In genomic region chr1:1777950-1778826, GRCh38 we compare ENCODE assay signal across 1 cellular context.
TF ChIP-seq lines count a peak whose summit lies in the region.

Gene NADK (minus strand): TSS chr1:1778470. CDS start chr1:1765406, 13,064 bp downstream.

TF ChIP-seq in HepG2, 621 proteins besides CTCF, POLR2A, EP300 and RAD21 (continued from another document and continues in another):
- TF ChIP-seq ZNF430 (CRISPR knock-in tag; IDR thresholded peaks at IDR 0.05) (0 out of 2 replicates have a peak, but pooled peaks have one; percentile 26), NR2F2 (IDR thresholded peaks at IDR 0.05; ENCODE audit: borderline replicate concordance, low read depth) (no peak), ZNF34 (CRISPR knock-in tag; IDR thresholded peaks at IDR 0.05; ENCODE audit: borderline replicate concordance) (peak; percentile 45; the same call in 1 of the 2 replicates), ZNF782 (CRISPR knock-in tag; IDR thresholded peaks at IDR 0.05; ENCODE audit: borderline replicate concordance) (0 out of 2 replicates have a peak, but pooled peaks have one; percentile 35), ZSCAN25 (CRISPR knock-in tag; IDR thresholded peaks at IDR 0.05) (peak; percentile 13; the same call in 1 of the 2 replicates), RFXAP (CRISPR knock-in tag; IDR thresholded peaks at IDR 0.05; ENCODE audit: borderline replicate concordance) (no peak), NONO (IDR thresholded peaks at IDR 0.05) (no peak), NONO (CRISPR knock-in tag; conservative IDR thresholded peaks at IDR 0.05) (0 out of 2 replicates have a peak, but pooled peaks have one; percentile 9), MXD4 (CRISPR knock-in tag; IDR thresholded peaks at IDR 0.05) (no peak), ZNF24 (IDR thresholded peaks at IDR 0.05) (no peak), ZFP36 (IDR thresholded peaks at IDR 0.05; ENCODE audit: borderline replicate concordance, low read depth, low read length, partially characterized antibody) (no peak), ZSCAN5A (CRISPR knock-in tag; IDR thresholded peaks at IDR 0.05; ENCODE audit: borderline replicate concordance) (no peak), YY1 (IDR thresholded peaks at IDR 0.05; ENCODE audit: insufficient read depth, insufficient replicate concordance, low read depth, low read length) (peak; percentile 78), HMG20B (CRISPR knock-in tag; conservative IDR thresholded peaks at IDR 0.05) (no peak), CSRNP2 (CRISPR knock-in tag; conservative IDR thresholded peaks at IDR 0.05; ENCODE audit: low read depth) (peak; percentile 24; the same call in 1 of the 2 replicates), ZBTB8A (CRISPR knock-in tag; IDR thresholded peaks at IDR 0.05; ENCODE audit: borderline replicate concordance, low read depth) (peak; percentile 30; the same call in 1 of the 2 replicates), IKZF1 (IDR thresholded peaks at IDR 0.05) (no peak), ZNF670 (CRISPR knock-in tag; IDR thresholded peaks at IDR 0.05; ENCODE audit: borderline replicate concordance) (peak; percentile 6; the same call in 1 of the 2 replicates), SYNCRIP (IDR thresholded peaks at IDR 0.05; ENCODE audit: insufficient read depth, low read depth, low read length) (no peak), KLF12 (CRISPR knock-in tag; IDR thresholded peaks at IDR 0.05; ENCODE audit: borderline replicate concordance) (no peak; the same call in 1 of the 2 replicates), PHF20 (CRISPR knock-in tag; IDR thresholded peaks at IDR 0.05) (no peak; the same call in 1 of the 2 replicates), TCF7 (IDR thresholded peaks at IDR 0.05; ENCODE audit: low read depth) (no peak), ZSCAN31 (CRISPR knock-in tag; IDR thresholded peaks at IDR 0.05; ENCODE audit: low read depth) (peak; percentile 89), MED13 (CRISPR knock-in tag; IDR thresholded peaks at IDR 0.05) (0 out of 2 replicates have a peak, but pooled peaks have one; percentile 1), ESRRA (CRISPR knock-in tag; IDR thresholded peaks at IDR 0.05; ENCODE audit: low read depth) (no peak), POGZ (CRISPR knock-in tag; IDR thresholded peaks at IDR 0.05) (no peak), MXI1 (IDR thresholded peaks at IDR 0.05; ENCODE audit: borderline replicate concordance, low read depth, low read length) (peak; percentile 32; the same call in 1 of the 3 replicates), BCL6 (CRISPR knock-in tag; IDR thresholded peaks at IDR 0.05) (no peak), ZNF335 (CRISPR knock-in tag; IDR thresholded peaks at IDR 0.05) (no peak), GZF1 (CRISPR knock-in tag; IDR thresholded peaks at IDR 0.05) (0 out of 2 replicates have a peak, but pooled peaks have one; percentile 33), ZNF264 (CRISPR knock-in tag; IDR thresholded peaks at IDR 0.05) (no peak), SNRNP70 (IDR thresholded peaks at IDR 0.05; ENCODE audit: low read depth, low read length) (no peak), HES4 (CRISPR knock-in tag; IDR thresholded peaks at IDR 0.05; ENCODE audit: borderline replicate concordance) (no peak), FIP1L1 (IDR thresholded peaks at IDR 0.05; ENCODE audit: borderline replicate concordance, insufficient read depth, low read depth, low read length) (no peak), ZBTB46 (CRISPR knock-in tag; IDR thresholded peaks at IDR 0.05; ENCODE audit: borderline replicate concordance) (no peak), MIER3 (CRISPR knock-in tag; IDR thresholded peaks at IDR 0.05; ENCODE audit: borderline replicate concordance) (no peak), ETV5 (CRISPR knock-in tag; IDR thresholded peaks at IDR 0.05; ENCODE audit: borderline replicate concordance) (0 out of 2 replicates have a peak, but pooled peaks have one; percentile 19), ZNF484 (CRISPR knock-in tag; IDR thresholded peaks at IDR 0.05; ENCODE audit: borderline replicate concordance, low read depth) (0 out of 2 replicates have a peak, but pooled peaks have one; percentile 62), ZNF251 (CRISPR knock-in tag; IDR thresholded peaks at IDR 0.05) (peak; percentile 69; the same call in 1 of the 2 replicates)
- TF ChIP-seq, protein P1, sequence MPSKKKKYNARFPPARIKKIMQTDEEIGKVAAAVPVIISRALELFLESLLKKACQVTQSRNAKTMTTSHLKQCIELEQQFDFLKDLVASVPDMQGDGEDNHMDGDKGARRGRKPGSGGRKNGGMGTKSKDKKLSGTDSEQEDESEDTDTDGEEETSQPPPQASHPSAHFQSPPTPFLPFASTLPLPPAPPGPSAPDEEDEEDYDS (CRISPR knock-in tag; IDR thresholded peaks at IDR 0.05): 0 out of 2 replicates have a peak, but pooled peaks have one; percentile 13
- TF ChIP-seq, protein P2, sequence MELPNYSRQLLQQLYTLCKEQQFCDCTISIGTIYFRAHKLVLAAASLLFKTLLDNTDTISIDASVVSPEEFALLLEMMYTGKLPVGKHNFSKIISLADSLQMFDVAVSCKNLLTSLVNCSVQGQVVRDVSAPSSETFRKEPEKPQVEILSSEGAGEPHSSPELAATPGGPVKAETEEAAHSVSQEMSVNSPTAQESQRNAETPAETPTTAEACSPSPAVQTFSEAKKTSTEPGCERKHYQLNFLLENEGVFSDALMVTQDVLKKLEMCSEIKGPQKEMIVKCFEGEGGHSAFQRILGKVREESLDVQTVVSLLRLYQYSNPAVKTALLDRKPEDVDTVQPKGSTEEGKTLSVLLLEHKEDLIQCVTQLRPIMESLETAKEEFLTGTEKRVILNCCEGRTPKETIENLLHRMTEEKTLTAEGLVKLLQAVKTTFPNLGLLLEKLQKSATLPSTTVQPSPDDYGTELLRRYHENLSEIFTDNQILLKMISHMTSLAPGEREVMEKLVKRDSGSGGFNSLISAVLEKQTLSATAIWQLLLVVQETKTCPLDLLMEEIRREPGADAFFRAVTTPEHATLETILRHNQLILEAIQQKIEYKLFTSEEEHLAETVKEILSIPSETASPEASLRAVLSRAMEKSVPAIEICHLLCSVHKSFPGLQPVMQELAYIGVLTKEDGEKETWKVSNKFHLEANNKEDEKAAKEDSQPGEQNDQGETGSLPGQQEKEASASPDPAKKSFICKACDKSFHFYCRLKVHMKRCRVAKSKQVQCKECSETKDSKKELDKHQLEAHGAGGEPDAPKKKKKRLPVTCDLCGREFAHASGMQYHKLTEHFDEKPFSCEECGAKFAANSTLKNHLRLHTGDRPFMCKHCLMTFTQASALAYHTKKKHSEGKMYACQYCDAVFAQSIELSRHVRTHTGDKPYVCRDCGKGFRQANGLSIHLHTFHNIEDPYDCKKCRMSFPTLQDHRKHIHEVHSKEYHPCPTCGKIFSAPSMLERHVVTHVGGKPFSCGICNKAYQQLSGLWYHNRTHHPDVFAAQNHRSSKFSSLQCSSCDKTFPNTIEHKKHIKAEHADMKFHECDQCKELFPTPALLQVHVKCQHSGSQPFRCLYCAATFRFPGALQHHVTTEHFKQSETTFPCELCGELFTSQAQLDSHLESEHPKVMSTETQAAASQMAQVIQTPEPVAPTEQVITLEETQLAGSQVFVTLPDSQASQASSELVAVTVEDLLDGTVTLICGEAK (IDR thresholded peaks at IDR 0.05): no peak
- TF ChIP-seq, protein P2 (CRISPR knock-in tag; IDR thresholded peaks at IDR 0.05): 0 out of 2 replicates have a peak, but pooled peaks have one; percentile 31
- TF ChIP-seq, protein P3, sequence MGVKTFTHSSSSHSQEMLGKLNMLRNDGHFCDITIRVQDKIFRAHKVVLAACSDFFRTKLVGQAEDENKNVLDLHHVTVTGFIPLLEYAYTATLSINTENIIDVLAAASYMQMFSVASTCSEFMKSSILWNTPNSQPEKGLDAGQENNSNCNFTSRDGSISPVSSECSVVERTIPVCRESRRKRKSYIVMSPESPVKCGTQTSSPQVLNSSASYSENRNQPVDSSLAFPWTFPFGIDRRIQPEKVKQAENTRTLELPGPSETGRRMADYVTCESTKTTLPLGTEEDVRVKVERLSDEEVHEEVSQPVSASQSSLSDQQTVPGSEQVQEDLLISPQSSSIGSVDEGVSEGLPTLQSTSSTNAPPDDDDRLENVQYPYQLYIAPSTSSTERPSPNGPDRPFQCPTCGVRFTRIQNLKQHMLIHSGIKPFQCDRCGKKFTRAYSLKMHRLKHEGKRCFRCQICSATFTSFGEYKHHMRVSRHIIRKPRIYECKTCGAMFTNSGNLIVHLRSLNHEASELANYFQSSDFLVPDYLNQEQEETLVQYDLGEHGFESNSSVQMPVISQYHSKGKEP (CRISPR knock-in tag; IDR thresholded peaks at IDR 0.05): no peak
- TF ChIP-seq, protein P4, sequence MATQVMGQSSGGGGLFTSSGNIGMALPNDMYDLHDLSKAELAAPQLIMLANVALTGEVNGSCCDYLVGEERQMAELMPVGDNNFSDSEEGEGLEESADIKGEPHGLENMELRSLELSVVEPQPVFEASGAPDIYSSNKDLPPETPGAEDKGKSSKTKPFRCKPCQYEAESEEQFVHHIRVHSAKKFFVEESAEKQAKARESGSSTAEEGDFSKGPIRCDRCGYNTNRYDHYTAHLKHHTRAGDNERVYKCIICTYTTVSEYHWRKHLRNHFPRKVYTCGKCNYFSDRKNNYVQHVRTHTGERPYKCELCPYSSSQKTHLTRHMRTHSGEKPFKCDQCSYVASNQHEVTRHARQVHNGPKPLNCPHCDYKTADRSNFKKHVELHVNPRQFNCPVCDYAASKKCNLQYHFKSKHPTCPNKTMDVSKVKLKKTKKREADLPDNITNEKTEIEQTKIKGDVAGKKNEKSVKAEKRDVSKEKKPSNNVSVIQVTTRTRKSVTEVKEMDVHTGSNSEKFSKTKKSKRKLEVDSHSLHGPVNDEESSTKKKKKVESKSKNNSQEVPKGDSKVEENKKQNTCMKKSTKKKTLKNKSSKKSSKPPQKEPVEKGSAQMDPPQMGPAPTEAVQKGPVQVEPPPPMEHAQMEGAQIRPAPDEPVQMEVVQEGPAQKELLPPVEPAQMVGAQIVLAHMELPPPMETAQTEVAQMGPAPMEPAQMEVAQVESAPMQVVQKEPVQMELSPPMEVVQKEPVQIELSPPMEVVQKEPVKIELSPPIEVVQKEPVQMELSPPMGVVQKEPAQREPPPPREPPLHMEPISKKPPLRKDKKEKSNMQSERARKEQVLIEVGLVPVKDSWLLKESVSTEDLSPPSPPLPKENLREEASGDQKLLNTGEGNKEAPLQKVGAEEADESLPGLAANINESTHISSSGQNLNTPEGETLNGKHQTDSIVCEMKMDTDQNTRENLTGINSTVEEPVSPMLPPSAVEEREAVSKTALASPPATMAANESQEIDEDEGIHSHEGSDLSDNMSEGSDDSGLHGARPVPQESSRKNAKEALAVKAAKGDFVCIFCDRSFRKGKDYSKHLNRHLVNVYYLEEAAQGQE (IDR thresholded peaks at IDR 0.05; ENCODE audit: borderline replicate concordance in 1 of 2, low read depth in 1 of 2, low read length in 2 of 2): peak in 1 of 2 experiments; percentile 33; a peak in 1 of 4 replicates
